Comparison of ENCODE assay signal across 10 cellular contexts in genomic region chr17:17107891-17108680, GRCh38.
A peak's percentile ranks its signal among the peaks of the same experiment; 100 is the strongest.
DNase-seq lines count a peak whose midpoint lies in the region; ATAC-seq and TF ChIP-seq lines count a peak whose summit lies in the region.
"Had no signal": no experiment of that assay in that cellular context is flagged by ENCODE, and none has a peak within 500 bp of the region (broad histone marks: within the 10 kb centered on the region; RNA-seq: fewer than 3 reads in every experiment).

No MANE protein-coding gene starts in this region.

- TF ChIP-seq EP300 in tibial nerve (IDR thresholded peaks at IDR 0.05) = no peak

- H3K27me3 ChIP-seq in muscle layer of colon (ENCODE audit: control insufficient read depth in 1 of 2, insufficient read depth in 2 of 2, low read length in 2 of 2) = no peaks in the 10 kb centered on the region
- no peaks in the 10 kb centered on the region for H3K27me3 ChIP-seq in tibial nerve

- 61 to 63% methylated on average over 7 of the region's 7 CpGs for WGBS in tibial nerve, 2 donors

- peaks cover 48% of the 10 kb centered on the region for H3K4me1 Mint-ChIP-seq in activated CD4-positive, alpha-beta memory T cell treated with anti-CD3 and anti-CD28 coated beads for 36 hours (ENCODE audit: low read depth)
- H3K4me1 Mint-ChIP-seq in activated CD4-positive, alpha-beta memory T cell treated with anti-CD3 and anti-CD28 coated beads, Interleukin-2, amount 10 ng/mL, durations not matched to agents 7 days and 5 days = peaks cover 38% of the 10 kb centered on the region
- H3K4me1 Mint-ChIP-seq in effector memory CD8-positive, alpha-beta T cell (ENCODE audit: low read depth in 2 of 2) = peaks cover 58 to 67% of the 10 kb centered on the region in 2 donors

- H3K27ac Mint-ChIP-seq in activated CD4-positive, alpha-beta memory T cell treated with anti-CD3 and anti-CD28 coated beads for 36 hours = peak overlapping the region; percentile 24
- H3K27ac Mint-ChIP-seq in activated CD4-positive, alpha-beta memory T cell treated with anti-CD3 and anti-CD28 coated beads, Interleukin-2, amount 10 ng/mL, durations not matched to agents 7 days and 5 days = no peak overlapping the region
- peak overlapping the region; percentile 86 to 92 for H3K27ac Mint-ChIP-seq in effector memory CD8-positive, alpha-beta T cell

- no peak for ATAC-seq in effector memory CD8-positive, alpha-beta T cell (replicated peaks)
- ATAC-seq in HG03139 (IDR thresholded peaks at IDR 0.05; ENCODE audit: unreplicated experiment) = no peak

- no peak for TF ChIP-seq POLR2A in tibial nerve (IDR thresholded peaks at IDR 0.05)

- H3K27ac ChIP-seq in muscle layer of colon (ENCODE audit: low read depth, low read length) (peak overlapping the region; percentile 2), tibial nerve (peak overlapping the region; percentile 38 to 87 (median 58))

- H3K4me3 ChIP-seq in muscle layer of colon (ENCODE audit: low read depth in 1 of 2, low read length in 2 of 2) (no peak overlapping the region), tibial nerve (no peak overlapping the region)

- peak; percentile 24 for DNase-seq in activated CD4-positive, alpha-beta memory T cell treated with anti-CD3 and anti-CD28 coated beads for 36 hours
- DNase-seq in activated CD4-positive, alpha-beta memory T cell treated with anti-CD3 and anti-CD28 coated beads, Interleukin-2, amount 10 ng/mL, durations not matched to agents 7 days and 5 days = no peak
- no peak for DNase-seq in effector memory CD8-positive, alpha-beta T cell
- DNase-seq in tibial nerve (ENCODE audit: low spot score in 2 of 2) (no peak), dermis blood vessel endothelial cell (no peak)
- DNase-seq in effector CD4-positive, alpha-beta T cell = no peak
- DNase-seq: amniotic stem cell, NCI-H1092 treated with DMSO at 0.1 percent for 48 hours had no signal

- no peak overlapping the region for H3K9ac ChIP-seq in muscle layer of colon (ENCODE audit: low read length)

- H3K36me3 Mint-ChIP-seq in activated CD4-positive, alpha-beta memory T cell treated with anti-CD3 and anti-CD28 coated beads for 36 hours = no peaks in the 10 kb centered on the region
- no peaks in the 10 kb centered on the region for H3K36me3 Mint-ChIP-seq in activated CD4-positive, alpha-beta memory T cell treated with anti-CD3 and anti-CD28 coated beads, Interleukin-2, amount 10 ng/mL, durations not matched to agents 7 days and 5 days (ENCODE audit: low read depth)
- H3K36me3 Mint-ChIP-seq in effector memory CD8-positive, alpha-beta T cell (ENCODE audit: insufficient read depth) = peaks cover 14% of the 10 kb centered on the region

- TF ChIP-seq CTCF in tibial nerve (IDR thresholded peaks at IDR 0.05) = no peak

- H3K36me3 ChIP-seq in muscle layer of colon (ENCODE audit: insufficient read depth, low read length) = peaks cover 6% of the 10 kb centered on the region
- no peaks in the 10 kb centered on the region for H3K36me3 ChIP-seq in tibial nerve

- CTCF ChIA-PET in activated CD4-positive, alpha-beta memory T cell treated with anti-CD3 and anti-CD28 coated beads for 36 hours (lab: Charles Lee) = interaction anchor here (0.5 to 4.3 kb wide), 3 partner anchors 10 to 1906 kb away, joined by 3 to 18 read pairs (median 3); no protein-coding TSS in a partner anchor
- CTCF ChIA-PET in activated CD4-positive, alpha-beta memory T cell treated with anti-CD3 and anti-CD28 coated beads, Interleukin-2, amount 10 ng/mL, durations not matched to agents 7 days and 5 days (lab: Charles Lee) = interaction anchor here (1.0 to 1.4 kb wide), 2 partner anchors 9 to 15 kb away, joined by 3 read pairs; no protein-coding TSS in a partner anchor

- H3K4me3 Mint-ChIP-seq in activated CD4-positive, alpha-beta memory T cell treated with anti-CD3 and anti-CD28 coated beads for 36 hours = no peak overlapping the region
- H3K4me3 Mint-ChIP-seq in activated CD4-positive, alpha-beta memory T cell treated with anti-CD3 and anti-CD28 coated beads, Interleukin-2, amount 10 ng/mL, durations not matched to agents 7 days and 5 days = no peak overlapping the region
- peak overlapping the region in 1 of 2 donors; percentile 48 for H3K4me3 Mint-ChIP-seq in effector memory CD8-positive, alpha-beta T cell

- no peaks in the 10 kb centered on the region for H3K9me3 Mint-ChIP-seq in activated CD4-positive, alpha-beta memory T cell treated with anti-CD3 and anti-CD28 coated beads for 36 hours
- H3K9me3 Mint-ChIP-seq in activated CD4-positive, alpha-beta memory T cell treated with anti-CD3 and anti-CD28 coated beads, Interleukin-2, amount 10 ng/mL, durations not matched to agents 7 days and 5 days = no peaks in the 10 kb centered on the region
- H3K9me3 Mint-ChIP-seq in effector memory CD8-positive, alpha-beta T cell = no peaks in the 10 kb centered on the region

- intact Hi-C loops in activated CD4-positive, alpha-beta memory T cell treated with anti-CD3 and anti-CD28 coated beads for 36 hours (cut with micrococcal nuclease) = no loop called here

- H3K27me3 Mint-ChIP-seq in activated CD4-positive, alpha-beta memory T cell treated with anti-CD3 and anti-CD28 coated beads for 36 hours = no peaks in the 10 kb centered on the region
- no peaks in the 10 kb centered on the region for H3K27me3 Mint-ChIP-seq in activated CD4-positive, alpha-beta memory T cell treated with anti-CD3 and anti-CD28 coated beads, Interleukin-2, amount 10 ng/mL, durations not matched to agents 7 days and 5 days
- H3K27me3 Mint-ChIP-seq in effector memory CD8-positive, alpha-beta T cell = no peaks in the 10 kb centered on the region

- H3K9me3 ChIP-seq in muscle layer of colon (ENCODE audit: low read length) (no peaks in the 10 kb centered on the region), tibial nerve (no peaks in the 10 kb centered on the region)

- POLR2A ChIA-PET in activated CD4-positive, alpha-beta memory T cell treated with anti-CD3 and anti-CD28 coated beads for 36 hours (lab: Charles Lee) = interaction anchor here (1.9 kb wide), 1 partner anchor 13 kb away, joined by 5 read pairs; no protein-coding TSS in a partner anchor
- POLR2A ChIA-PET in activated CD4-positive, alpha-beta memory T cell treated with anti-CD3 and anti-CD28 coated beads, Interleukin-2, amount 10 ng/mL, durations not matched to agents 7 days and 5 days (lab: Charles Lee) = interaction anchor here (0.9 to 1.0 kb wide), 3 partner anchors 11 to 60 kb away, joined by 3 read pairs; no protein-coding TSS in a partner anchor

- peaks cover 49% of the 10 kb centered on the region for H3K4me1 ChIP-seq in muscle layer of colon (ENCODE audit: insufficient read depth, low read length)
- H3K4me1 ChIP-seq in tibial nerve = peaks cover 3 to 100% (median 68%) of the 10 kb centered on the region in 4 donors
